Comparison of ENCODE assay signal across 8 cellular contexts in the genomic region with DNA sequence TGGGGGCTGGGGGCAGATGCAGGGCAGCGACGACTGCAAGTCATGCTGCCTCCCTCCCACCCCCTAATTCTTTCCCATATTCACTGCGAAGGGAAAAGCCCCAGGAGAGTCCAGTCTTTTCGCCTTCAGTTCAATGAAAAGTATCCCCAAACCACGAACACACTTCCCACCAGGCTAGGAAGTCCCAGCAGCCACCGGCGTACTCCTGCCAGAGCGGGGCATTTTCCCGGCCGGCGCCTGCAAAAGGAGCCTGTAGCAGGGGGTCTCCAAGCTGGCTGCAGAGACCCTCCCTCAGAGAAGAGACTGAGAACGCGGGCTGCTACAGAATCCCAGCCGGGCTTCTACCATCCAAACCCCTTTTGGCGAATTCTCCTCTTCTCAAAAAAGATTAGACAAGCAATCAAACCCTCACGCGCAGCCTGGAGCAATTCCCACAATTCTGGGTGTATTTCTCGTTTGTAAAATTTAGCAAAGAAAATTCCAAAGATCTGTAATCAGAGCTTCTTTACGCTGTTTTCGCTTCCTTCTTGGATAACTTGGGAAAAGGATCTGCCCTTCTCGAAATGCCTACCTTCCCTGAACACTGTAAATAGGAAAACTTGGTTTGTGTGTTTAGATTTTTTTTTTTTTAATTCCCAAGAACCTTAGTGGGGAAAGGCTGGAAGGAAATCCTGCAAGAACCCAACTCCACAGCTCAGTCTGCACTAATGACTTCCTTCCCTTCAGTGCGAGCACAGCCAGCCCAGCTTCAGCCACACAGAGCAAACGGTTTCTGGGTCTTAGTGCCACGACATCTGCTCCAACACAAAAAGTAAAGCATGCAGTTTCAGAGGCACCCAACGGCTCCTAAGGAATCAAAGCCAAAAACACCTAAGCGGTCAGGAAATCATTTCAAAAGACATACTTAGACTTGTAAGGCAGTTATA.
DNase-seq lines count a peak whose midpoint lies in the region; ATAC-seq and TF ChIP-seq lines count a peak whose summit lies in the region.

No MANE protein-coding gene starts in this region.

- H3K9me2 ChIP-seq in Loucy (replicated peaks; ENCODE audit: low read depth, low read length) = no peaks in the 10 kb centered on the region

- no peaks in the 10 kb centered on the region for H3K9me3 ChIP-seq in Loucy (ENCODE audit: insufficient read depth, low read depth, low read length)
- H3K9me3 ChIP-seq in testis = no peaks in the 10 kb centered on the region

- DNase-seq in CD1c-positive myeloid dendritic cell (ENCODE audit: extremely low spot score) = peak; percentile 7
- peak; percentile 35 for DNase-seq in activated T-cell treated with anti-CD3 and anti-CD28 coated beads, Interleukin-2, amount 50 U/mL, for 24 hours
- peak; percentile 75 for DNase-seq in fibroblast of mammary gland (ENCODE audit: low read depth)
- peak; percentile 58 for DNase-seq in middle frontal gyrus (ENCODE audit: extremely low spot score, low spot score)
- peak; percentile 87 for DNase-seq in testis

- H3K27me3 Mint-ChIP-seq in activated T-cell treated with anti-CD3 and anti-CD28 coated beads, Interleukin-2, amount 50 U/mL, for 24 hours = peaks cover 28% of the 10 kb centered on the region

- H3K9me3 Mint-ChIP-seq in activated T-cell treated with anti-CD3 and anti-CD28 coated beads, Interleukin-2, amount 50 U/mL, for 24 hours = no peaks in the 10 kb centered on the region

- TF ChIP-seq CTCF in Loucy (conservative IDR thresholded peaks at IDR 0.05; ENCODE audit: low read length) (no peak), fibroblast of mammary gland (conservative IDR thresholded peaks at IDR 0.05; ENCODE audit: control insufficient read depth, insufficient read depth, low read depth, low read length) (no peak), testis (IDR thresholded peaks at IDR 0.05) (no peak)

- peak overlapping the region; percentile 76 for H3K4me3 Mint-ChIP-seq in activated T-cell treated with anti-CD3 and anti-CD28 coated beads, Interleukin-2, amount 50 U/mL, for 24 hours

- ATAC-seq in GM19455 (IDR thresholded peaks at IDR 0.05; ENCODE audit: unreplicated experiment) = no peak
- ATAC-seq in HG03520 (IDR thresholded peaks at IDR 0.05; ENCODE audit: unreplicated experiment) = no peak

- H2AFZ ChIP-seq in Loucy (ENCODE audit: low read length) = peak overlapping the region; percentile 3; the same call in 1 of the 2 replicates

- H3F3A ChIP-seq in Loucy (ENCODE audit: low read depth) = no peaks in the 10 kb centered on the region

- H3K36me3 Mint-ChIP-seq in activated T-cell treated with anti-CD3 and anti-CD28 coated beads, Interleukin-2, amount 50 U/mL, for 24 hours (ENCODE audit: low read depth) = no peaks in the 10 kb centered on the region

- H4K20me1 ChIP-seq in Loucy (ENCODE audit: insufficient read depth, low read length, poor library complexity, severe bottlenecking) = peaks cover 36% of the 10 kb centered on the region

- H3K27me3 ChIP-seq in Loucy (ENCODE audit: insufficient read depth, low read length, poor library complexity, severe bottlenecking) = no peaks in the 10 kb centered on the region
- H3K27me3 ChIP-seq in testis = no peaks in the 10 kb centered on the region

- H3K4me1 ChIP-seq in Loucy (ENCODE audit: insufficient read depth, low read length, poor library complexity, severe bottlenecking) = peaks cover 47% of the 10 kb centered on the region
- peaks cover 18% of the 10 kb centered on the region for H3K4me1 ChIP-seq in testis

- H3K36me3 ChIP-seq in Loucy (ENCODE audit: insufficient read depth, low read length) = no peaks in the 10 kb centered on the region
- no peaks in the 10 kb centered on the region for H3K36me3 ChIP-seq in testis (ENCODE audit: low read depth, missing control alignments)

- 2 to 5% methylated on average over 23 to 26 of the region's 26 CpGs for whole genome bisulfite sequencing in testis, 2 donors

- peaks cover 53% of the 10 kb centered on the region for H3K79me2 ChIP-seq in Loucy (ENCODE audit: insufficient read depth, low read length)

- H3K4me1 Mint-ChIP-seq in activated T-cell treated with anti-CD3 and anti-CD28 coated beads, Interleukin-2, amount 50 U/mL, for 24 hours (ENCODE audit: low read depth) = peaks cover 31% of the 10 kb centered on the region

- peak overlapping the region; percentile 79 for H3K27ac Mint-ChIP-seq in activated T-cell treated with anti-CD3 and anti-CD28 coated beads, Interleukin-2, amount 50 U/mL, for 24 hours

- intact Hi-C loops in testis (cut with DNase I; ENCODE audit: low total_unique reads) = no loop called here

- H3K4me3 ChIP-seq in Loucy (ENCODE audit: low read length, poor library complexity, severe bottlenecking) (peak overlapping the region; percentile 87), fibroblast of mammary gland (ENCODE audit: control insufficient read depth, low read depth, low read length) (peak overlapping the region; percentile 61), testis (peak overlapping the region; percentile 46 to 62)

- peak overlapping the region; percentile 96 for H3K4me2 ChIP-seq in Loucy (ENCODE audit: low read depth, low read length, poor library complexity, severe bottlenecking)

- TF ChIP-seq POLR2A in testis (IDR thresholded peaks at IDR 0.05) = no peak

- H3K27ac ChIP-seq in testis = peak overlapping the region; percentile 41 to 79

- H3K9ac ChIP-seq in Loucy (ENCODE audit: low read depth, low read length, poor library complexity, severe bottlenecking) = peak overlapping the region; percentile 91

Comparison
In these comparisons a context has a peak if more than half of its experiments do, and no peak if none do; other contexts are left out.
1. DNase-seq: peak in every context shown above with its lines; median percentile 87 in testis; 75 in fibroblast of mammary gland; 58 in middle frontal gyrus; 35 in activated T-cell treated with anti-CD3 and anti-CD28 coated beads, Interleukin-2, amount 50 U/mL, for 24 hours; 7 in CD1c-positive myeloid dendritic cell.